In genomic region chr3:49410844-49411549, GRCh38 we compare ENCODE assay signal across 8 cellular contexts. TPM values are rescaled to one million over a fixed set of nuclear protein-coding genes. Genes with fewer than 3 reads are reported as not detected.
A peak's percentile ranks its signal among the peaks of the same experiment; 100 is the strongest.
DNase-seq lines count a peak whose midpoint lies in the region; ATAC-seq and TF ChIP-seq lines count a peak whose summit lies in the region.

No MANE protein-coding gene starts in this region.

- no peaks in the 10 kb centered on the region for H3K9me2 ChIP-seq in SK-N-SH

- POLR2A ChIA-PET in SK-N-SH (lab: Yijun Ruan, JAX), result interaction anchor here (0.6 to 2.6 kb wide), 8 partner anchors 11 to 1382 kb away, joined by 3 to 10 read pairs (median 5); partner anchors contain the start of genes DAG1, NICN1 and USP4

- peak overlapping the region; percentile 71 for H3K4me2 ChIP-seq in SK-N-SH

- H3K9ac ChIP-seq in SK-N-SH, result peak overlapping the region; percentile 95
- peak overlapping the region; percentile 90 for H3K9ac ChIP-seq in iPS-15b (ENCODE audit: low read depth, low read length)

- peaks cover 25 to 31% of the 10 kb centered on the region in 2 donors for H3K36me3 Mint-ChIP-seq in activated naive CD4-positive, alpha-beta T cell treated with anti-CD3 and anti-CD28 coated beads, Interleukin-2, amount 50 U/mL, for 72 hours

- H4K20me1 ChIP-seq in SK-N-SH (ENCODE audit: insufficient read depth), result peaks cover 53% of the 10 kb centered on the region

- H3K4me3 Mint-ChIP-seq in stimulated activated naive CD8-positive, alpha-beta T cell treated with anti-CD3 and anti-CD28 coated beads, Interleukin-15, amount 100 ng/mL, for 72 hours, result peak overlapping the region; percentile 85 to 88

- no peak overlapping the region for H2AFZ ChIP-seq in SK-N-SH (ENCODE audit: low read depth)

- TF ChIP-seq CTCF in SK-N-SH (IDR thresholded peaks at IDR 0.05), result no peak

- no peaks in the 10 kb centered on the region for H3K9me3 Mint-ChIP-seq in activated naive CD4-positive, alpha-beta T cell treated with anti-CD3 and anti-CD28 coated beads, Interleukin-2, amount 50 U/mL, for 72 hours
- H3K9me3 Mint-ChIP-seq in stimulated activated naive CD8-positive, alpha-beta T cell treated with anti-CD3 and anti-CD28 coated beads, Interleukin-15, amount 100 ng/mL, for 72 hours, result no peaks in the 10 kb centered on the region

- no peaks in the 10 kb centered on the region for H3K9me3 ChIP-seq in SK-N-SH
- H3K9me3 ChIP-seq in iPS-15b (ENCODE audit: control insufficient read depth, insufficient read depth, low read length), result no peaks in the 10 kb centered on the region

- peaks cover 0 to 19% of the 10 kb centered on the region in 2 experiments; a peak in 2 of 4 replicates for H3K4me1 ChIP-seq in SK-N-SH (ENCODE audit: control insufficient read depth in 1 of 2, insufficient read depth in 2 of 2, low read depth in 1 of 2, low read length in 1 of 2)
- H3K4me1 ChIP-seq in iPS-15b (ENCODE audit: control insufficient read depth, insufficient read depth, low read length), result peaks cover 19% of the 10 kb centered on the region

- H3K27ac ChIP-seq in SK-N-SH (ENCODE audit: low read depth in 2 of 2, low read length in 1 of 2), result peak overlapping the region; percentile 89 to 91

- peaks cover 17% of the 10 kb centered on the region for H3F3A ChIP-seq in SK-N-SH (replicated peaks; ENCODE audit: insufficient read depth)

- TF ChIP-seq EP300 in SK-N-SH (IDR thresholded peaks at IDR 0.05; ENCODE audit: borderline replicate concordance in 1 of 2, low read depth in 1 of 2, low read length in 1 of 2), result no peak

- no peaks in the 10 kb centered on the region for H3K27me3 ChIP-seq in SK-N-SH (ENCODE audit: insufficient read depth)
- no peaks in the 10 kb centered on the region for H3K27me3 ChIP-seq in iPS-15b (ENCODE audit: control insufficient read depth, insufficient read depth, low read length)

- no peak for TF ChIP-seq RAD21 in SK-N-SH (IDR thresholded peaks at IDR 0.05; ENCODE audit: low read length)

- peak overlapping the region; percentile 78 to 81 for H3K4me3 ChIP-seq in SK-N-SH (ENCODE audit: low read depth in 2 of 2, low read length in 1 of 2)
- peak overlapping the region; percentile 95 for H3K4me3 ChIP-seq in iPS-15b (ENCODE audit: low read depth, low read length)

- 2% methylated on average over 27 of the region's 35 CpGs for WGBS in SK-N-SH (ENCODE audit: low lambda C conversion rate)

- CTCF ChIA-PET in SK-N-SH (lab: Yijun Ruan, JAX), result interaction anchor here (0.9 to 1.0 kb wide), 2 partner anchors 38 to 71 kb away, joined by 3 read pairs; partner anchors contain the start of gene USP4

- H3K4me1 Mint-ChIP-seq in stimulated activated naive CD8-positive, alpha-beta T cell treated with anti-CD3 and anti-CD28 coated beads, Interleukin-15, amount 100 ng/mL, for 72 hours, result peaks cover 75% of the 10 kb centered on the region

- no peak; the same call in 1 of the 3 replicates for ATAC-seq in SK-N-SH treated with all-trans-retinoic acid at 6 μM for 48 hours
- no peak for ATAC-seq in activated naive CD4-positive, alpha-beta T cell treated with anti-CD3 and anti-CD28 coated beads, Interleukin-2, amount 50 U/mL, for 72 hours
- no peak for ATAC-seq in stimulated activated naive CD8-positive, alpha-beta T cell treated with anti-CD3 and anti-CD28 coated beads, Interleukin-15, amount 100 ng/mL, for 72 hours
- no peak for ATAC-seq in HG02763 (IDR thresholded peaks at IDR 0.05; ENCODE audit: unreplicated experiment)

- peaks cover 4 to 20% of the 10 kb centered on the region in 2 experiments for H3K36me3 ChIP-seq in SK-N-SH (replicated peaks in 1 of 2; ENCODE audit: control insufficient read depth in 1 of 2, insufficient read depth in 2 of 2, low read length in 1 of 2)
- peaks cover 2% of the 10 kb centered on the region for H3K36me3 ChIP-seq in iPS-15b (ENCODE audit: control insufficient read depth, insufficient read depth, low read length)

- H3K27ac Mint-ChIP-seq in activated naive CD4-positive, alpha-beta T cell treated with anti-CD3 and anti-CD28 coated beads, Interleukin-2, amount 50 U/mL, for 72 hours, result peak overlapping the region; percentile 93 to 97
- peak overlapping the region; percentile 95 to 97 for H3K27ac Mint-ChIP-seq in stimulated activated naive CD8-positive, alpha-beta T cell treated with anti-CD3 and anti-CD28 coated beads, Interleukin-15, amount 100 ng/mL, for 72 hours

- H3K27me3 Mint-ChIP-seq in stimulated activated naive CD8-positive, alpha-beta T cell treated with anti-CD3 and anti-CD28 coated beads, Interleukin-15, amount 100 ng/mL, for 72 hours, result no peaks in the 10 kb centered on the region

- H3K79me2 ChIP-seq in SK-N-SH (ENCODE audit: insufficient read depth), result peaks cover 78% of the 10 kb centered on the region

- DNase-seq in SK-N-SH, result no peak
- no peak for DNase-seq in activated naive CD4-positive, alpha-beta T cell treated with anti-CD3 and anti-CD28 coated beads, Interleukin-2, amount 50 U/mL, for 72 hours (ENCODE audit: low spot score in 2 of 2)
- DNase-seq in stimulated activated naive CD8-positive, alpha-beta T cell treated with anti-CD3 and anti-CD28 coated beads, Interleukin-15, amount 100 ng/mL, for 72 hours, result no peak
- DNase-seq in NCI-H510A (lab: John Stamatoyannopoulos, UW), result no peak
- DNase-seq in NCI-H2107 treated with DMSO at 0.1 percent for 48 hours (lab: John Stamatoyannopoulos, UW; ENCODE audit: unreplicated experiment), result no peak

TF ChIP-seq in SK-N-SH, 30 proteins besides CTCF, POLR2A, EP300 and RAD21 (continues in another document):
- TF ChIP-seq USF1 (IDR thresholded peaks at IDR 0.05; ENCODE audit: borderline replicate concordance, low read depth), result no peak
- TF ChIP-seq TAF1 (IDR thresholded peaks at IDR 0.05; ENCODE audit: borderline replicate concordance, low read depth, low read length), result peak; percentile 32; the same call in 1 of the 2 replicates
- no peak for TF ChIP-seq FOXJ3 (CRISPR knock-in tag; IDR thresholded peaks at IDR 0.05)

TF ChIP-seq in SK-N-SH treated with all-trans-retinoic acid at 6 μM for 48 hours, 23 proteins besides CTCF, POLR2A, EP300 and RAD21 (continues in another document):
- no peak for TF ChIP-seq CSRNP3 (CRISPR knock-in tag; IDR thresholded peaks at IDR 0.05)
- TF ChIP-seq CREB5 (CRISPR knock-in tag; IDR thresholded peaks at IDR 0.05; ENCODE audit: low read depth), result no peak
- TF ChIP-seq BACH2 (CRISPR knock-in tag; IDR thresholded peaks at IDR 0.05; ENCODE audit: borderline replicate concordance), result no peak
- TF ChIP-seq CSDC2 (CRISPR knock-in tag; IDR thresholded peaks at IDR 0.05), result no peak

RNA-seq across cellular contexts. Expression of gene RHOA, which starts 0.8 kb away (rescaled TPM):
- 221 and 312 TPM in 2 replicates for polyA plus RNA-seq in SK-N-SH (2012; rRNA removed)
- polyA plus RNA-seq in SK-N-SH (2012; cell fraction: cytosol; rRNA removed), result 300 and 334 TPM in 2 replicates
- polyA plus RNA-seq in SK-N-SH (2012; cell fraction: nucleus; rRNA removed), result 174 and 183 TPM in 2 replicates
- 100 to 1,000 TPM; 412 to 421 TPM for total RNA-seq in activated naive CD4-positive, alpha-beta T cell treated with anti-CD3 and anti-CD28 coated beads, Interleukin-2, amount 50 U/mL, for 72 hours

RNA-seq across cellular contexts. Expression of gene TCTA, which starts 1.2 kb away (rescaled TPM):
- polyA plus RNA-seq in SK-N-SH (2012; rRNA removed), result 42.1 and 57.5 TPM in 2 replicates
- 37.9 and 47.3 TPM in 2 replicates for polyA plus RNA-seq in SK-N-SH (2012; cell fraction: cytosol; rRNA removed)
- 26.5 and 29.9 TPM in 2 replicates for polyA plus RNA-seq in SK-N-SH (2012; cell fraction: nucleus; rRNA removed)
- 10 to 100 TPM in 1 of 2 donors, 1 to 10 TPM in 1; 9.2 to 17.0 TPM for total RNA-seq in activated naive CD4-positive, alpha-beta T cell treated with anti-CD3 and anti-CD28 coated beads, Interleukin-2, amount 50 U/mL, for 72 hours

RNA-seq across cellular contexts. Expression of gene AMT, which starts 11.3 kb away (rescaled TPM):
- polyA plus RNA-seq in SK-N-SH (2012; rRNA removed), result 17.6 and 21.3 TPM in 2 replicates
- polyA plus RNA-seq in SK-N-SH (2012; cell fraction: cytosol; rRNA removed), result 1.0 and 2.1 TPM in 2 replicates
- 185 and 225 TPM in 2 replicates for polyA plus RNA-seq in SK-N-SH (2012; cell fraction: nucleus; rRNA removed)
- 1 to 10 TPM; 3.1 to 4.9 TPM for total RNA-seq in activated naive CD4-positive, alpha-beta T cell treated with anti-CD3 and anti-CD28 coated beads, Interleukin-2, amount 50 U/mL, for 72 hours

RNA-seq across cellular contexts. Expression of gene NICN1, which starts 18.1 kb away (rescaled TPM):
- polyA plus RNA-seq in SK-N-SH (2012; rRNA removed), result 38.7 and 56.8 TPM in 2 replicates
- 7.4 and 9.3 TPM in 2 replicates for polyA plus RNA-seq in SK-N-SH (2012; cell fraction: cytosol; rRNA removed)
- 501 and 625 TPM in 2 replicates for polyA plus RNA-seq in SK-N-SH (2012; cell fraction: nucleus; rRNA removed)
- 10 to 100 TPM in 1 of 2 donors, 1 to 10 TPM in 1; 8.1 to 12.4 TPM for total RNA-seq in activated naive CD4-positive, alpha-beta T cell treated with anti-CD3 and anti-CD28 coated beads, Interleukin-2, amount 50 U/mL, for 72 hours

RNA-seq across cellular contexts. Expression of gene GPX1, which starts 52.8 kb away (rescaled TPM):
- polyA plus RNA-seq in SK-N-SH (2012; rRNA removed), result 661 and 815 TPM in 2 replicates
- 391 and 496 TPM in 2 replicates for polyA plus RNA-seq in SK-N-SH (2012; cell fraction: cytosol; rRNA removed)
- 254 and 446 TPM in 2 replicates for polyA plus RNA-seq in SK-N-SH (2012; cell fraction: nucleus; rRNA removed)
- total RNA-seq in activated naive CD4-positive, alpha-beta T cell treated with anti-CD3 and anti-CD28 coated beads, Interleukin-2, amount 50 U/mL, for 72 hours, result 100 to 1,000 TPM; 180 to 264 TPM
